Comparison of ENCODE assay signal across 21 cellular contexts in the genomic region with DNA sequence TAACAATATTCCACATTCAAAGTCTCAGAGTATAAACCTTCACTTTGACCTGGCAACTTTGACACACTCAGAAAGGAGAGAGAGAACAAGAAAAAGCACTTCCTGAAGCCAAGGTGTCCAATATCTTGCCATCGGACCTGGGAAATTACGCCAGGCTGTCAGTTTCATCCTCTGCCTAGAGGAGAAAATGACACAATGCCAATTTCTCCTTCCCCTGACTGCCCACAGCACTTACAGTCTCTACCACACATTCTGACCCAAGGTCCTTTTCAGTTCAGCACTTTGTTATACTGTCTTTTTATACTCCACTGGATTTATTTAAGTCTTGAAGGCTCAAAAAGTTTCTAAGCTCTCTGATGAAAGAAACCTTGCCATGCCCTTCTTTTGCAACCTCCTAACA.
DNase-seq lines count a peak whose midpoint lies in the region; ATAC-seq and TF ChIP-seq lines count a peak whose summit lies in the region.
"Had no signal": no experiment of that assay in that cellular context is flagged by ENCODE, and none has a peak within 500 bp of the region (broad histone marks: within the 10 kb centered on the region; RNA-seq: fewer than 3 reads in every experiment).

No MANE protein-coding gene starts in this region.

- peak in 1 of 6 experiments; percentile 9 for TF ChIP-seq CTCF in thyroid gland (IDR thresholded peaks at IDR 0.05)

- 28 to 40% methylated on average over 2 of the region's 2 CpGs for WGBS in thyroid gland, 2 donors

- intact Hi-C loops in activated T-helper 1 cell treated with anti-CD3 and anti-CD28 coated beads, Interleukin-12 subunit alpha, Interleukin-12 subunit beta, Interleukin-2, Interleukin-4 antibody, amounts not matched to agents 30 ng/mL and 10 ng/mL and 1 ng/mL, durations not matched to agents 14 hours and 24 hours and 36 hours (cut with micrococcal nuclease), result loop anchor here (10.0 kb wide), 1 partner anchor 714 kb away; no protein-coding TSS in a partner anchor
- intact Hi-C loops in thyroid gland (cut with DNase I), result no loop called here

- no peaks in the 10 kb centered on the region for H3K36me3 ChIP-seq in thyroid gland

- ATAC-seq in stimulated activated naive CD8-positive, alpha-beta T cell treated with anti-CD3 and anti-CD28 coated beads, Interleukin-15, Interleukin-2, amounts not matched to agents 100 U/mL and 50 U/mL, for 24 hours, result no peak
- no peak for ATAC-seq in HG02610 (IDR thresholded peaks at IDR 0.05; ENCODE audit: unreplicated experiment)
- no peak for ATAC-seq in HG03342 (IDR thresholded peaks at IDR 0.05; ENCODE audit: unreplicated experiment)
- ATAC-seq: HepG2, left colon had no signal

- TF ChIP-seq POLR2A in thyroid gland (IDR thresholded peaks at IDR 0.05), result no peak

- H3K27ac ChIP-seq in thyroid gland, result peak overlapping the region in 1 of 3 donors; percentile 17
- H3K27ac ChIP-seq: stomach had no signal

- DNase-seq in stimulated activated naive CD8-positive, alpha-beta T cell treated with anti-CD3 and anti-CD28 coated beads, Interleukin-15, Interleukin-2, amounts not matched to agents 100 U/mL and 50 U/mL, for 24 hours, result no peak
- no peak for DNase-seq in activated T-helper 1 cell treated with anti-CD3 and anti-CD28 coated beads, Interleukin-12 subunit alpha, Interleukin-12 subunit beta, Interleukin-2, Interleukin-4 antibody, amounts not matched to agents 30 ng/mL and 10 ng/mL and 1 ng/mL, durations not matched to agents 14 hours and 24 hours and 36 hours (ENCODE audit: low spot score)
- DNase-seq in immature natural killer cell (no peak), thyroid gland (peak; percentile 30 to 47), AG08396 (ENCODE audit: low spot score) (no peak)
- DNase-seq: activated naive CD4-positive, alpha-beta T cell treated with anti-CD3 and anti-CD28 coated beads, Interleukin-2, amount 10 ng/mL, durations not matched to agents 7 days and 5 days; DND-41; glutamatergic neuron; HCEC 1CT; left colon; NCI-H1105 treated with DMSO at 0.1 percent for 48 hours; NCI-H510A treated with DMSO at 0.1 percent for 48 hours; stimulated activated CD4-positive, alpha-beta T cell treated with anti-CD3 and anti-CD28 coated beads, Interleukin-1b, Interleukin-23, amount 100 ng/mL, for 48 hours; stomach; T1000 had no signal

- H3K9me3 Mint-ChIP-seq in stimulated activated naive CD8-positive, alpha-beta T cell treated with anti-CD3 and anti-CD28 coated beads, Interleukin-15, Interleukin-2, amounts not matched to agents 100 ng/mL and 50 ng/mL, for 24 hours, result no peaks in the 10 kb centered on the region
- H3K9me3 Mint-ChIP-seq in activated T-helper 1 cell treated with anti-CD3 and anti-CD28 coated beads, Interleukin-12 subunit alpha, Interleukin-12 subunit beta, Interleukin-2, Interleukin-4 antibody, amounts not matched to agents 30 ng/mL and 10 ng/mL and 1 ng/mL, durations not matched to agents 14 hours and 24 hours and 36 hours, result no peaks in the 10 kb centered on the region
- no peaks in the 10 kb centered on the region for H3K9me3 Mint-ChIP-seq in immature natural killer cell
- H3K9me3 Mint-ChIP-seq: activated naive CD4-positive, alpha-beta T cell treated with anti-CD3 and anti-CD28 coated beads, Interleukin-2, amount 10 ng/mL, durations not matched to agents 7 days and 5 days; neural crest cell had no signal

- H3K27me3 Mint-ChIP-seq in stimulated activated naive CD8-positive, alpha-beta T cell treated with anti-CD3 and anti-CD28 coated beads, Interleukin-15, Interleukin-2, amounts not matched to agents 100 ng/mL and 50 ng/mL, for 24 hours, result no peaks in the 10 kb centered on the region
- no peaks in the 10 kb centered on the region for H3K27me3 Mint-ChIP-seq in activated T-helper 1 cell treated with anti-CD3 and anti-CD28 coated beads, Interleukin-12 subunit alpha, Interleukin-12 subunit beta, Interleukin-2, Interleukin-4 antibody, amounts not matched to agents 30 ng/mL and 10 ng/mL and 1 ng/mL, durations not matched to agents 14 hours and 24 hours and 36 hours (ENCODE audit: insufficient read depth)
- no peaks in the 10 kb centered on the region for H3K27me3 Mint-ChIP-seq in immature natural killer cell (ENCODE audit: low read depth in 3 of 3)
- H3K27me3 Mint-ChIP-seq: activated naive CD4-positive, alpha-beta T cell treated with anti-CD3 and anti-CD28 coated beads, Interleukin-2, amount 10 ng/mL, durations not matched to agents 7 days and 5 days; progenitor cell of endocrine pancreas had no signal

- H3K4me3 ChIP-seq in thyroid gland (replicated peaks in 1 of 3), result no peak overlapping the region
- H3K4me3 ChIP-seq: stomach had no signal

- no peaks in the 10 kb centered on the region for H3K27me3 ChIP-seq in thyroid gland
- H3K27me3 ChIP-seq: stomach had no signal

- H3K9me3 ChIP-seq in thyroid gland, result no peaks in the 10 kb centered on the region
- H3K9me3 ChIP-seq: stomach had no signal

- H3K4me3 Mint-ChIP-seq in stimulated activated naive CD8-positive, alpha-beta T cell treated with anti-CD3 and anti-CD28 coated beads, Interleukin-15, Interleukin-2, amounts not matched to agents 100 ng/mL and 50 ng/mL, for 24 hours, result peak overlapping the region; percentile 14
- H3K4me3 Mint-ChIP-seq in activated T-helper 1 cell treated with anti-CD3 and anti-CD28 coated beads, Interleukin-12 subunit alpha, Interleukin-12 subunit beta, Interleukin-2, Interleukin-4 antibody, amounts not matched to agents 30 ng/mL and 10 ng/mL and 1 ng/mL, durations not matched to agents 14 hours and 24 hours and 36 hours, result no peak overlapping the region
- peak overlapping the region; percentile 3 to 81 (median 69) for H3K4me3 Mint-ChIP-seq in immature natural killer cell
- H3K4me3 Mint-ChIP-seq: activated naive CD4-positive, alpha-beta T cell treated with anti-CD3 and anti-CD28 coated beads, Interleukin-2, amount 10 ng/mL, durations not matched to agents 7 days and 5 days; neural crest cell had no signal

- peaks cover 15% of the 10 kb centered on the region for H3K36me3 Mint-ChIP-seq in stimulated activated naive CD8-positive, alpha-beta T cell treated with anti-CD3 and anti-CD28 coated beads, Interleukin-15, Interleukin-2, amounts not matched to agents 100 ng/mL and 50 ng/mL, for 24 hours (ENCODE audit: low read depth)
- H3K36me3 Mint-ChIP-seq in activated T-helper 1 cell treated with anti-CD3 and anti-CD28 coated beads, Interleukin-12 subunit alpha, Interleukin-12 subunit beta, Interleukin-2, Interleukin-4 antibody, amounts not matched to agents 30 ng/mL and 10 ng/mL and 1 ng/mL, durations not matched to agents 14 hours and 24 hours and 36 hours (ENCODE audit: low read depth), result peaks cover 59% of the 10 kb centered on the region
- peaks cover 0 to 6% (median 5%) of the 10 kb centered on the region in 3 donors for H3K36me3 Mint-ChIP-seq in immature natural killer cell

- H3K4me1 ChIP-seq in thyroid gland, result peaks cover 25 to 26% of the 10 kb centered on the region in 2 donors

- peak overlapping the region; percentile 40 for H3K27ac Mint-ChIP-seq in stimulated activated naive CD8-positive, alpha-beta T cell treated with anti-CD3 and anti-CD28 coated beads, Interleukin-15, Interleukin-2, amounts not matched to agents 100 ng/mL and 50 ng/mL, for 24 hours
- peak overlapping the region; percentile 79 for H3K27ac Mint-ChIP-seq in activated T-helper 1 cell treated with anti-CD3 and anti-CD28 coated beads, Interleukin-12 subunit alpha, Interleukin-12 subunit beta, Interleukin-2, Interleukin-4 antibody, amounts not matched to agents 30 ng/mL and 10 ng/mL and 1 ng/mL, durations not matched to agents 14 hours and 24 hours and 36 hours
- peak overlapping the region; percentile 76 to 88 (median 86) for H3K27ac Mint-ChIP-seq in immature natural killer cell
- H3K27ac Mint-ChIP-seq: progenitor cell of endocrine pancreas had no signal

- peaks cover 80% of the 10 kb centered on the region for H3K4me1 Mint-ChIP-seq in stimulated activated naive CD8-positive, alpha-beta T cell treated with anti-CD3 and anti-CD28 coated beads, Interleukin-15, Interleukin-2, amounts not matched to agents 100 ng/mL and 50 ng/mL, for 24 hours (ENCODE audit: low read depth)
- H3K4me1 Mint-ChIP-seq in activated T-helper 1 cell treated with anti-CD3 and anti-CD28 coated beads, Interleukin-12 subunit alpha, Interleukin-12 subunit beta, Interleukin-2, Interleukin-4 antibody, amounts not matched to agents 30 ng/mL and 10 ng/mL and 1 ng/mL, durations not matched to agents 14 hours and 24 hours and 36 hours (ENCODE audit: low read depth), result peaks cover 90% of the 10 kb centered on the region
- peaks cover 49 to 67% of the 10 kb centered on the region in 2 donors for H3K4me1 Mint-ChIP-seq in immature natural killer cell
- H3K4me1 Mint-ChIP-seq: neural crest cell had no signal

Comparison
In these comparisons a context has a peak if more than half of its experiments do, and no peak if none do; other contexts are left out.
1. DNase-seq: peak in thyroid gland (2 of 2); none in stimulated activated naive CD8-positive, alpha-beta T cell treated with anti-CD3 and anti-CD28 coated beads, Interleukin-15, Interleukin-2, amounts not matched to agents 100 U/mL and 50 U/mL, for 24 hours (single experiment), activated T-helper 1 cell treated with anti-CD3 and anti-CD28 coated beads, Interleukin-12 subunit alpha, Interleukin-12 subunit beta, Interleukin-2, Interleukin-4 antibody, amounts not matched to agents 30 ng/mL and 10 ng/mL and 1 ng/mL, durations not matched to agents 14 hours and 24 hours and 36 hours (single experiment), immature natural killer cell (0 of 3) and AG08396 (single experiment).
2. Peak in every context shown above with its lines, with median percentiles within 50 percentile points of each other: H3K27ac Mint-ChIP-seq.